Comparison of ENCODE assay signal across 32 cellular contexts in genomic region chr10:128998101-128998500, GRCh38.
"Had no signal": no experiment of that assay in that cellular context is flagged by ENCODE, and none has a peak within 500 bp of the region (broad histone marks: within the 10 kb centered on the region; RNA-seq: fewer than 3 reads in every experiment).

No MANE protein-coding gene starts in this region.

- H3K4me3 ChIP-seq: pancreas, prostate gland, right lobe of liver, sigmoid colon, smooth muscle cell, spleen, suprapubic skin, testis, tibial artery, transverse colon, upper lobe of left lung, vagina had no signal

- H3K9me3 ChIP-seq: neutrophil, pancreas, prostate gland, right lobe of liver, sigmoid colon, spleen, suprapubic skin, testis, tibial artery, transverse colon, upper lobe of left lung, vagina had no signal

- H3K4me1 Mint-ChIP-seq: naive B cell; stimulated activated memory B cell treated with anti-CD40 and anti-IgM and Interleukin-4, amounts not matched to agents 10 μg/mL and 1 μg/mL and 100 μg/mL, for 72 hours; stimulated activated naive CD8-positive, alpha-beta T cell treated with anti-CD3 and anti-CD28 coated beads, Interleukin-15, amount 100 ng/mL, for 72 hours had no signal

- H3K4me1 ChIP-seq: pancreas, prostate gland, right lobe of liver, sigmoid colon, spleen, suprapubic skin, testis, tibial artery, transverse colon, upper lobe of left lung, vagina had no signal

- ATAC-seq: naive thymus-derived CD8-positive, alpha-beta T cell; right cardiac atrium; right lobe of liver; stimulated activated memory B cell treated with anti-CD40 and anti-IgM and Interleukin-4, amounts not matched to agents 10 μg/mL and 1 μg/mL and 100 μg/mL, for 72 hours; stimulated activated naive CD8-positive, alpha-beta T cell treated with anti-CD3 and anti-CD28 coated beads, Interleukin-15, amount 100 ng/mL, for 72 hours; stimulated activated naive CD8-positive, alpha-beta T cell treated with anti-CD3 and anti-CD28 coated beads, Interleukin-15, Interleukin-2, amounts not matched to agents 100 U/mL and 50 U/mL, for 24 hours had no signal

- H3K36me3 ChIP-seq: neutrophil, pancreas, prostate gland, right lobe of liver, sigmoid colon, spleen, suprapubic skin, tibial artery, transverse colon, upper lobe of left lung, vagina had no signal

- H3K4me3 Mint-ChIP-seq: naive B cell; naive thymus-derived CD8-positive, alpha-beta T cell; natural killer cell treated with Interleukin-12 subunit alpha and Interleukin-12 subunit beta and Interleukin-15 and Interleukin-18, amount 100 ng/mL, for 72 hours; nephron progenitor cell; neural crest cell; stimulated activated memory B cell treated with anti-CD40 and anti-IgM and Interleukin-4, amounts not matched to agents 10 μg/mL and 1 μg/mL and 100 μg/mL, for 72 hours; stimulated activated naive CD8-positive, alpha-beta T cell treated with anti-CD3 and anti-CD28 coated beads, Interleukin-15, amount 100 ng/mL, for 72 hours had no signal

- H3K27ac ChIP-seq: neutrophil, pancreas, prostate gland, right lobe of liver, sigmoid colon, spleen, suprapubic skin, testis, tibial artery, transverse colon, upper lobe of left lung, vagina had no signal

- H3K27ac Mint-ChIP-seq: naive B cell; naive thymus-derived CD8-positive, alpha-beta T cell; natural killer cell treated with Interleukin-12 subunit alpha and Interleukin-12 subunit beta and Interleukin-15 and Interleukin-18, amount 100 ng/mL, for 72 hours; nephron progenitor cell; stimulated activated memory B cell treated with anti-CD40 and anti-IgM and Interleukin-4, amounts not matched to agents 10 μg/mL and 1 μg/mL and 100 μg/mL, for 72 hours; stimulated activated naive CD8-positive, alpha-beta T cell treated with anti-CD3 and anti-CD28 coated beads, Interleukin-15, amount 100 ng/mL, for 72 hours had no signal

- H3K36me3 Mint-ChIP-seq: naive B cell; naive thymus-derived CD8-positive, alpha-beta T cell; natural killer cell treated with Interleukin-12 subunit alpha and Interleukin-12 subunit beta and Interleukin-15 and Interleukin-18, amount 100 ng/mL, for 72 hours; stimulated activated memory B cell treated with anti-CD40 and anti-IgM and Interleukin-4, amounts not matched to agents 10 μg/mL and 1 μg/mL and 100 μg/mL, for 72 hours had no signal

- H3K27me3 ChIP-seq: neutrophil, pancreas, right lobe of liver, sigmoid colon, suprapubic skin, testis, transverse colon, upper lobe of left lung, vagina had no signal

- DNase-seq: naive B cell; naive thymus-derived CD8-positive, alpha-beta T cell; nephron progenitor cell; nucleus accumbens; pancreas; retina; right cardiac atrium; right lobe of liver; sigmoid colon; spleen; stimulated activated CD4-positive, alpha-beta T cell treated with anti-CD3 and anti-CD28 coated beads, Interleukin-12 subunit alpha, Interleukin-12 subunit beta, amount 100 ng/mL, for 4 hours; stimulated activated CD4-positive, alpha-beta T cell treated with anti-CD3 and anti-CD28 coated beads, Interleukin-1b, Interleukin-23, amount 100 ng/mL, for 48 hours; stimulated activated CD4-positive, alpha-beta T cell treated with anti-CD3 and anti-CD28 coated beads, Interleukin-4, amount 100 ng/mL, for 1 hour; stimulated activated CD4-positive, alpha-beta T cell treated with anti-CD3 and anti-CD28 coated beads, Interleukin-4, amount 100 ng/mL, for 4 hours; stimulated activated CD8-positive, alpha-beta memory T cell treated with anti-CD3 and anti-CD28 coated beads, Interleukin-4, amount 100 ng/mL, for 48 hours; stimulated activated naive CD4-positive, alpha-beta T cell; stimulated activated naive CD8-positive, alpha-beta T cell treated with anti-CD3 and anti-CD28 coated beads, Interleukin-15, amount 100 ng/mL, for 72 hours; stimulated activated naive CD8-positive, alpha-beta T cell treated with anti-CD3 and anti-CD28 coated beads, Interleukin-15, Interleukin-2, amounts not matched to agents 100 U/mL and 50 U/mL, for 24 hours; substantia nigra; testis; tibial artery; transverse colon; upper lobe of left lung had no signal

- H3K27me3 Mint-ChIP-seq: stimulated activated memory B cell treated with anti-CD40 and anti-IgM and Interleukin-4, amounts not matched to agents 10 μg/mL and 1 μg/mL and 100 μg/mL, for 72 hours; stimulated activated naive CD8-positive, alpha-beta T cell treated with anti-CD3 and anti-CD28 coated beads, Interleukin-15, amount 100 ng/mL, for 72 hours had no signal

- FAIRE-seq: pancreas, urothelium cell line had no signal
